Comparison of ENCODE assay signal across 12 cellular contexts in genomic region chr1:12380316-12381249, GRCh38.
DNase-seq lines count a peak whose midpoint lies in the region; ATAC-seq and TF ChIP-seq lines count a peak whose summit lies in the region.
"Had no signal": no experiment of that assay in that cellular context is flagged by ENCODE, and none has a peak within 500 bp of the region (broad histone marks: within the 10 kb centered on the region; RNA-seq: fewer than 3 reads in every experiment).

No MANE protein-coding gene starts in this region.

- ATAC-seq in left lung = peak; percentile 69
- no peak for ATAC-seq in HG03108 (IDR thresholded peaks at IDR 0.05; ENCODE audit: unreplicated experiment)
- no peak for ATAC-seq in GM18520 (IDR thresholded peaks at IDR 0.05; ENCODE audit: unreplicated experiment)

- no peak for TF ChIP-seq CTCF in VCaP (conservative IDR thresholded peaks at IDR 0.05)
- no peak for TF ChIP-seq CTCF in left lung (IDR thresholded peaks at IDR 0.05)
- no peak for TF ChIP-seq CTCF in suprapubic skin (IDR thresholded peaks at IDR 0.05)

- 80% methylated on average over 2 of the region's 2 CpGs for WGBS in suprapubic skin

- H3K27ac ChIP-seq in VCaP (peak overlapping the region; percentile 88), left lung (peak overlapping the region; percentile 6 to 34), suprapubic skin (peak overlapping the region; percentile 5)

- H3K9me3 ChIP-seq in left lung = no peaks in the 10 kb centered on the region
- H3K9me3 ChIP-seq in suprapubic skin = no peaks in the 10 kb centered on the region

- H3K4me3 ChIP-seq in left lung = no peak overlapping the region
- H3K4me3 ChIP-seq in suprapubic skin = no peak overlapping the region

- H3K36me3 ChIP-seq in left lung = peaks cover 4 to 68% of the 10 kb centered on the region in 2 donors
- H3K36me3 ChIP-seq in suprapubic skin = peaks cover 82% of the 10 kb centered on the region

- no peak for TF ChIP-seq POLR2A in suprapubic skin (IDR thresholded peaks at IDR 0.05)

- H3K4me1 ChIP-seq in left lung (peaks cover 0 to 36% of the 10 kb centered on the region in 2 donors), suprapubic skin (peaks cover 5% of the 10 kb centered on the region)

- DNase-seq in NCI-H1092 treated with DMSO at 0.1 percent for 48 hours (lab: John Stamatoyannopoulos, UW) = peak; percentile 42
- DNase-seq in NCI-H1092 (lab: John Stamatoyannopoulos, UW) = no peak
- DNase-seq in left lung = no peak
- DNase-seq in suprapubic skin (ENCODE audit: low spot score in 2 of 2) = no peak
- no peak for DNase-seq in kidney glomerular epithelial cell (lab: John Stamatoyannopoulos, UW)
- DNase-seq: activated CD4-positive, alpha-beta T cell treated with anti-CD3 and anti-CD28 coated beads for 1 hour; NCI-H524; stimulated activated CD4-positive, alpha-beta T cell treated with anti-CD3 and anti-CD28 coated beads, Interleukin-2, amount 100 ng/mL, for 24 hours; stimulated activated naive CD4-positive, alpha-beta T cell had no signal

- no peak for TF ChIP-seq EP300 in suprapubic skin (IDR thresholded peaks at IDR 0.05)

- intact Hi-C loops in left lung (cut with DNase I) = no loop called here

- H3K27me3 ChIP-seq in left lung (no peaks in the 10 kb centered on the region), suprapubic skin (no peaks in the 10 kb centered on the region)

Comparison
In these comparisons a context has a peak if more than half of its experiments do, and no peak if none do; other contexts are left out.
1. H3K27ac ChIP-seq: peak in every context shown above with its lines; median percentile 88 in VCaP; 20 in left lung; 5 in suprapubic skin.